ENCODE assay signal across 1 cellular context in genomic region chr3:141735789-141736465, GRCh38.
TF ChIP-seq lines count a peak whose summit lies in the region.

No MANE protein-coding gene starts in this region.

TF ChIP-seq in WTC11, 78 proteins besides CTCF, POLR2A, EP300 and RAD21:
- TF ChIP-seq ZNF263 (CRISPR knock-in tag; IDR thresholded peaks at IDR 0.05; ENCODE audit: low read depth) (no peak), JUN (CRISPR knock-in tag; IDR thresholded peaks at IDR 0.05) (no peak), FOXP1 (CRISPR knock-in tag; IDR thresholded peaks at IDR 0.05; ENCODE audit: borderline replicate concordance) (no peak), PRDM15 (CRISPR knock-in tag; IDR thresholded peaks at IDR 0.05) (no peak)
